14 cellular contexts compared by ENCODE assay signal in the genomic region with DNA sequence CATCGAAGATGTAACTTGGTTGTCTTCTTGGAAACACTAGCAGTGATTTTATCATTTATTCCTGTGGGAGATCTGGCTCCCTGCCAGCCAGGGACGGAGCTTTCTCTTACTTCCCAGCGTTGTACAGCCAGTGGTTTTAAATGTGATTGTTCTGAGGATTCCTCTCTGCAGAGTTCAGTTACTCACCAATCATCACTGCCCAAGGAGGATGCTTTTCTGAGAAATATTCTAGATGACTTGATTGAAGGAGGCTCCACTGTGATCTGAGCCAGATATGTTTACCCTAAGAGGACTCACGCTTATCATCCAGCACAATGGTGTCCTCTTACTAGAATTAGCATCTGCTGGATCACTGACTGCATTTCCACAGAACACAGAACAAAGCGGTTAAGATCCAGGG.
"Had no signal": no experiment of that assay in that cellular context is flagged by ENCODE, and none has a peak within 500 bp of the region (broad histone marks: within the 10 kb centered on the region; RNA-seq: fewer than 3 reads in every experiment).

No MANE protein-coding gene starts in this region.

- H3K4me3 ChIP-seq: adrenal gland, breast epithelium, left lung, tibial artery had no signal

- H3K36me3 ChIP-seq: adrenal gland, breast epithelium, left lung, tibial artery had no signal

- H3K27ac ChIP-seq: adrenal gland, breast epithelium, left lung, parathyroid adenoma, tibial artery had no signal

- DNase-seq: activated CD4-positive, alpha-beta T cell treated with anti-CD3 and anti-CD28 coated beads, Interleukin-2, amount 50 U/mL, for 1 hour; activated gamma-delta T cell treated with Interleukin-2 at 50 U/mL for 16 hours; activated T-cell treated with anti-CD3 and anti-CD28 coated beads, Interleukin-2, amount 50 U/mL, for 72 hours; cortex of kidney; kidney; left lung; stimulated activated naive CD4-positive, alpha-beta T cell; T1000; tibial artery had no signal

- H3K9me3 ChIP-seq: adrenal gland, breast epithelium, left lung, tibial artery had no signal

- ATAC-seq: activated naive CD4-positive, alpha-beta T cell treated with anti-CD3 and anti-CD28 coated beads, Interleukin-2, amount 50 U/mL, for 72 hours; activated T-cell treated with anti-CD3 and anti-CD28 coated beads, Interleukin-2, amount 50 U/mL, for 72 hours; left lung; natural killer cell treated with Interleukin-12 subunit alpha and Interleukin-12 subunit beta and Interleukin-15 and Interleukin-18, amount 100 ng/mL, for 72 hours had no signal

- H3K27me3 ChIP-seq: adrenal gland, breast epithelium, left lung, tibial artery had no signal

- H3K4me1 ChIP-seq: adrenal gland, breast epithelium, left lung, parathyroid adenoma, tibial artery had no signal
